ENCODE assay signal across 6 cellular contexts in the genomic region with DNA sequence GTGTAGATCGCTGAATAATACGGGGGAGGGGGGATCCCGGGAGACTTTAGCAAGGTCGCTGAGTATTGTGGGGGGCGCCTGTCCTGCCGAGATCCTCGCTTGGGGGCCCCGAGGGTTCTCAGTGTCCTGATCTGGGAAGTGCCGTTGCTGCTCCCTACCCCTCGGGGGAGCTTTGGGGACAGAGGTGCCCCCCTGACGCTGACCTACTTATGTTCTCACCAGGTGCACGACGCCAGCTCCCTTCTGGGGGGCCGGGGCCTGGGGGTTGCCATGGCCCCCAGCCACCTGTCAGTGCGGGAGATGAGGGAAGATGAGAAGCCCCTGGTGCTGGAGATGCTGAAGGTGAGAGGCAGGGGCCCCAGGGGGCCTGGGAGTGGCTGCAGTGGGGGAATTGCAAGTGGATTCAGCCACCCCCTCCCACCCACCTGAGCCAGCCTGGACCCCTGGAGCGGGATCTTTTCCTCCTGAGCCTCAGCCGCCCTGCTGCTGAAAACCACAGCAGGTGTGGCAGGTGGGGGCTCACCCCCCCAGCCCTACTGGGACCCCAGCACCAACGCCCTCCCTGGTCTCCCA. TPM values are rescaled to one million over a fixed set of nuclear protein-coding genes. Genes with fewer than 3 reads are reported as not detected.
A peak's percentile ranks its signal among the peaks of the same experiment; 100 is the strongest.
DNase-seq lines count a peak whose midpoint lies in the region; ATAC-seq, FAIRE-seq and TF ChIP-seq lines count a peak whose summit lies in the region.

No MANE protein-coding gene starts in this region.

- H3K27me3 ChIP-seq in K562 (ENCODE audit: control insufficient read depth in 2 of 2, insufficient read depth in 2 of 2, low read length in 2 of 2), result no peaks in the 10 kb centered on the region
- no peaks in the 10 kb centered on the region for H3K27me3 ChIP-seq in neural progenitor cell

- 20% methylated on average over 11 of the region's 18 CpGs for WGBS in K562 (ENCODE audit: insufficient coverage, low coverage, missing lambda C conversion rate)

- no peaks in the 10 kb centered on the region for H3K9me1 ChIP-seq in K562 (ENCODE audit: control insufficient read depth, insufficient read depth, low read length)

- peak overlapping the region; percentile 82 to 98 for H3K9ac ChIP-seq in K562 (ENCODE audit: insufficient read depth in 1 of 2, low read depth in 2 of 2, low read length in 2 of 2)
- peak overlapping the region; percentile 56 for H3K9ac ChIP-seq in neural progenitor cell

- H3K27ac ChIP-seq in K562 (ENCODE audit: extremely low read depth, low read depth, low read length) (peak overlapping the region; percentile 83), neural progenitor cell (no peak overlapping the region)

- 0 out of 6 replicates have a peak, but pooled peaks of 1 of the 3 experiments have one; percentile 3 for TF ChIP-seq CTCF in K562 (IDR thresholded peaks at IDR 0.05 in 2 of 3, conservative IDR thresholded peaks at IDR 0.05 in 1 of 3; ENCODE audit: insufficient read depth in 2 of 3, low read depth in 1 of 3, low read length in 3 of 3)
- TF ChIP-seq CTCF in neural progenitor cell (IDR thresholded peaks at IDR 0.05), result no peak

- peaks cover 23% of the 10 kb centered on the region for H3K4me1 Mint-ChIP-seq in neural progenitor cell

- DNase-seq in HT-29 (ENCODE audit: low spot score) (peak; percentile 0), K562 (ENCODE audit: extremely low read depth in 1 of 4, low spot score in 3 of 4) (peak in 1 of 4 experiments; percentile 39), neural progenitor cell (ENCODE audit: low spot score) (no peak), DMS 273 (lab: John Stamatoyannopoulos, UW; ENCODE audit: unreplicated experiment) (no peak), GM12892 (ENCODE audit: insufficient read length) (no peak), T-helper 9 cell (no peak)

- peak overlapping the region; percentile 85 for H3K27ac Mint-ChIP-seq in neural progenitor cell

- no peak for TF ChIP-seq EP300 in K562 (IDR thresholded peaks at IDR 0.05; ENCODE audit: low read length)

- H3K27me3 Mint-ChIP-seq in neural progenitor cell (ENCODE audit: insufficient read depth, low read depth), result peaks cover 5% of the 10 kb centered on the region

- intact Hi-C loops in K562 (cut with micrococcal nuclease), result no loop called here

- H2AFZ ChIP-seq in K562 (ENCODE audit: low read depth, low read length) (peak overlapping the region; percentile 81), neural progenitor cell (replicated peaks) (no peak overlapping the region)

- H3F3A ChIP-seq in neural progenitor cell (ENCODE audit: low read depth), result peaks cover 25% of the 10 kb centered on the region

- no peaks in the 10 kb centered on the region for H3K9me3 Mint-ChIP-seq in neural progenitor cell

- BruUV-seq in K562 (replicated peaks; lab: Mats Ljungman, UMichigan), result TSS peak; percentile 76

- peaks cover 1% of the 10 kb centered on the region for H3K36me3 Mint-ChIP-seq in neural progenitor cell

- peaks cover 31% of the 10 kb centered on the region; the same call in 2 of the 3 replicates for H3K36me3 ChIP-seq in K562 (ENCODE audit: control insufficient read depth, insufficient read depth, low read length)
- no peaks in the 10 kb centered on the region for H3K36me3 ChIP-seq in neural progenitor cell

- peaks cover 25 to 73% of the 10 kb centered on the region in 2 experiments for H3K4me1 ChIP-seq in K562 (replicated peaks in 1 of 2; ENCODE audit: control insufficient read depth in 2 of 2, insufficient read depth in 2 of 2, low read length in 2 of 2)
- peaks cover 44% of the 10 kb centered on the region for H3K4me1 ChIP-seq in neural progenitor cell

- TF ChIP-seq POLR2A in K562 (conservative IDR thresholded peaks at IDR 0.05), result peak; percentile 4
- no peak for TF ChIP-seq POLR2A in GM12892 (IDR thresholded peaks at IDR 0.05; ENCODE audit: low read depth, low read length)

- FAIRE-seq in K562 (lab: Jason Lieb, UNC) (no peak), GM12892 (lab: Jason Lieb, UNC) (no peak)

- no peak for TF ChIP-seq RAD21 in K562 (CRISPR knock-in tag; conservative IDR thresholded peaks at IDR 0.05 in 1 of 2, IDR thresholded peaks at IDR 0.05 in 1 of 2)

- H4K20me1 ChIP-seq in K562 (replicated peaks; ENCODE audit: control insufficient read depth, insufficient read depth, low read length) (no peaks in the 10 kb centered on the region), neural progenitor cell (ENCODE audit: low read depth) (peaks cover 25% of the 10 kb centered on the region)

- H3K4me3 ChIP-seq in K562 (peak overlapping the region; percentile 80), neural progenitor cell (peak overlapping the region; percentile 63)

- H3K4me2 ChIP-seq in K562 (ENCODE audit: insufficient read depth, low read length) (peak overlapping the region; percentile 87), neural progenitor cell (peak overlapping the region; percentile 95)

- H3K9me3 ChIP-seq in K562 (replicated peaks; ENCODE audit: control insufficient read depth, insufficient read depth, low read depth, low read length), result no peaks in the 10 kb centered on the region
- no peaks in the 10 kb centered on the region for H3K9me3 ChIP-seq in neural progenitor cell (ENCODE audit: low read depth)

- POLR2A ChIA-PET in K562 (lab: Yijun Ruan, JAX), result interaction anchor here (0.7 to 3.6 kb wide), 8 partner anchors 8 to 370 kb away, joined by 3 to 30 read pairs (median 6); a partner anchor contains a TSS

- peak; percentile 22 for ATAC-seq in K562

- CTCF ChIA-PET in K562 (lab: Yijun Ruan, JAX; ENCODE audit: low intra/inter-chr PET ratio), result no interaction called here

- H3K4me3 Mint-ChIP-seq in neural progenitor cell, result peak overlapping the region; percentile 85

- H3K79me2 ChIP-seq in K562 (ENCODE audit: control insufficient read depth, insufficient read depth, low read length), result peaks cover 12% of the 10 kb centered on the region; the same call in 2 of the 3 replicates
- peaks cover 14% of the 10 kb centered on the region for H3K79me2 ChIP-seq in neural progenitor cell (ENCODE audit: low read depth)

- in situ Hi-C loops in K562 (cut with MboI), result no loop called here

RNA-seq across cellular contexts. Expression of a gene that starts 0.5 kb away (rescaled TPM):
- total RNA-seq in HT-29 (2014; rRNA removed; shearing (Covaris generic)), result 28.9 and 34.9 TPM in 2 replicates
- 27.4 and 88.5 TPM in 2 replicates for total RNA-seq in K562 (2011; cell fraction: chromatin; rRNA removed; ENCODE audit: low replicate concordance)
- 74.0 and 77.5 TPM in 2 replicates for total RNA-seq in K562 (2011; cell fraction: nucleolus; rRNA removed)
- 51.5 and 61.8 TPM in 2 replicates for total RNA-seq in K562 (2011; cell fraction: nucleoplasm; rRNA removed)
- total RNA-seq in K562 (2014; rRNA removed) (43.8 and 46.5 TPM in 2 replicates), K562 (2014; rRNA removed; fragmentation: Illumina TruSeq; extraction: Trizol) (14.4 and 21.6 TPM in 2 replicates), K562 (2015; rRNA removed; fragmentation: Illumina TruSeq; extraction: Trizol) (25.3 and 25.7 TPM in 2 replicates), K562 (2021) (70.6 and 77.0 TPM in 2 replicates), neural progenitor cell (ENCODE audit: low replicate concordance) (16.2 and 49.2 TPM in 2 replicates)
- polyA plus RNA-seq in K562 (2011; rRNA removed) (30.3 and 44.3 TPM in 2 replicates), K562 (2014; fragmentation: Illumina TruSeq; extraction: Trizol) (26.7 and 33.2 TPM in 2 replicates), K562 (2014; fragmentation: Nextera tagmentation; extraction: Ambion mirVana) (1 to 10 TPM; 2.4 to 4.6 TPM), K562 (2014; rRNA removed) (61.7 and 62.8 TPM in 2 replicates)
- polyA plus RNA-seq in K562 (2011; cell fraction: cytosol; rRNA removed), result 45.6 and 55.9 TPM in 2 replicates
- 148 and 191 TPM in 2 replicates for polyA plus RNA-seq in K562 (2011; cell fraction: nucleus; rRNA removed)
- polyA plus RNA-seq in K562 (2012), result 56.6 and 78.2 TPM in 2 replicates
- polyA minus RNA-seq in K562 (2011; rRNA and poly(A)+ RNA removed), result 4.2 and 4.8 TPM in 2 replicates
- polyA minus RNA-seq in K562 (2011; cell fraction: cytosol; rRNA and poly(A)+ RNA removed), result 11.3 and 12.9 TPM in 2 replicates
- polyA minus RNA-seq in K562 (2011; cell fraction: nucleus; rRNA and poly(A)+ RNA removed), result 12.3 and 16.9 TPM in 2 replicates
- 12.0 TPM for polyA plus RNA-seq in GM12892 (2012; ENCODE audit: missing spikeins)

RNA-seq across cellular contexts. Expression of a gene that starts 2.7 kb away (rescaled TPM):
- 0.18 TPM in 1 of 2 replicates, not detected in the other for total RNA-seq in HT-29 (2014; rRNA removed; shearing (Covaris generic))
- total RNA-seq in K562 (2011; cell fraction: chromatin; rRNA removed; ENCODE audit: low replicate concordance), result 2.5 and 3.9 TPM in 2 replicates
- 2.4 and 3.2 TPM in 2 replicates for total RNA-seq in K562 (2011; cell fraction: nucleolus; rRNA removed)
- 1.5 and 4.6 TPM in 2 replicates for total RNA-seq in K562 (2011; cell fraction: nucleoplasm; rRNA removed)
- total RNA-seq in K562 (2014; rRNA removed) (0.14 and 0.20 TPM in 2 replicates), K562 (2014; rRNA removed; fragmentation: Illumina TruSeq; extraction: Trizol) (0.03 and 0.04 TPM in 2 replicates), K562 (2015; rRNA removed; fragmentation: Illumina TruSeq; extraction: Trizol) (0.15 and 0.18 TPM in 2 replicates), K562 (2021) (0.67 and 0.71 TPM in 2 replicates), neural progenitor cell (ENCODE audit: low replicate concordance) (0.56 TPM in 1 of 2 replicates, not detected in the other)
- polyA plus RNA-seq in K562 (2011; rRNA removed) (0.07 and 0.12 TPM in 2 replicates), K562 (2014; fragmentation: Illumina TruSeq; extraction: Trizol) (0.19 TPM in 2 replicates), K562 (2014; fragmentation: Nextera tagmentation; extraction: Ambion mirVana) (not detected), K562 (2014; rRNA removed) (0.08 and 0.09 TPM in 2 replicates)
- 0.01 and 0.09 TPM in 2 replicates for polyA plus RNA-seq in K562 (2011; cell fraction: cytosol; rRNA removed)
- polyA plus RNA-seq in K562 (2011; cell fraction: nucleus; rRNA removed), result 0.63 and 1.4 TPM in 2 replicates
- polyA plus RNA-seq in K562 (2012), result 0.61 and 1.6 TPM in 2 replicates
- 0.09 and 0.14 TPM in 2 replicates for polyA minus RNA-seq in K562 (2011; rRNA and poly(A)+ RNA removed)
- 3.6 TPM in 1 of 2 replicates, not detected in the other for polyA minus RNA-seq in K562 (2011; cell fraction: cytosol; rRNA and poly(A)+ RNA removed)
- polyA minus RNA-seq in K562 (2011; cell fraction: nucleus; rRNA and poly(A)+ RNA removed), result 0.94 and 1.00 TPM in 2 replicates
- polyA plus RNA-seq in GM12892 (2012; ENCODE audit: missing spikeins), result 0.08 TPM

RNA-seq across cellular contexts. Expression of a gene that starts 9.1 kb away (rescaled TPM):
- 29.9 TPM in 2 replicates for total RNA-seq in HT-29 (2014; rRNA removed; shearing (Covaris generic))
- total RNA-seq in K562 (2011; cell fraction: chromatin; rRNA removed; ENCODE audit: low replicate concordance), result 2.3 and 4.5 TPM in 2 replicates
- total RNA-seq in K562 (2011; cell fraction: nucleolus; rRNA removed), result 5.5 and 6.2 TPM in 2 replicates
- total RNA-seq in K562 (2011; cell fraction: nucleoplasm; rRNA removed), result 2.3 and 2.4 TPM in 2 replicates
- total RNA-seq in K562 (2014; rRNA removed), result 3.7 and 5.7 TPM in 2 replicates
- total RNA-seq in K562 (2014; rRNA removed; fragmentation: Illumina TruSeq; extraction: Trizol), result not detected in 2 replicates
- total RNA-seq in K562 (2015; rRNA removed; fragmentation: Illumina TruSeq; extraction: Trizol), result 0.76 and 1.5 TPM in 2 replicates
- total RNA-seq in K562 (2021), result 12.9 and 13.6 TPM in 2 replicates
- polyA plus RNA-seq in K562 (2011; rRNA removed), result 0.18 and 0.37 TPM in 2 replicates
- polyA plus RNA-seq in K562 (2011; cell fraction: cytosol; rRNA removed), result 0.28 and 1.3 TPM in 2 replicates
- polyA plus RNA-seq in K562 (2011; cell fraction: nucleus; rRNA removed), result 1.6 and 3.0 TPM in 2 replicates
- polyA plus RNA-seq in K562 (2012), result 6.5 and 9.2 TPM in 2 replicates
- 0.13 and 1.1 TPM in 2 replicates for polyA plus RNA-seq in K562 (2014; fragmentation: Illumina TruSeq; extraction: Trizol)
- not detected for polyA plus RNA-seq in K562 (2014; fragmentation: Nextera tagmentation; extraction: Ambion mirVana)
- polyA plus RNA-seq in K562 (2014; rRNA removed), result 3.7 and 6.4 TPM in 2 replicates
- 0.18 and 0.21 TPM in 2 replicates for polyA minus RNA-seq in K562 (2011; rRNA and poly(A)+ RNA removed)
- polyA minus RNA-seq in K562 (2011; cell fraction: cytosol; rRNA and poly(A)+ RNA removed), result 3.8 and 5.5 TPM in 2 replicates
- 1.9 and 2.0 TPM in 2 replicates for polyA minus RNA-seq in K562 (2011; cell fraction: nucleus; rRNA and poly(A)+ RNA removed)
- 5.0 TPM in 1 of 2 replicates, not detected in the other for total RNA-seq in neural progenitor cell (ENCODE audit: low replicate concordance)
- polyA plus RNA-seq in GM12892 (2012; ENCODE audit: missing spikeins), result 0.13 TPM

RNA-seq across cellular contexts. Expression of a gene that starts 21.0 kb away (rescaled TPM):
- total RNA-seq in HT-29 (2014; rRNA removed; shearing (Covaris generic)), result 0.41 and 0.83 TPM in 2 replicates
- not detected in 2 replicates for total RNA-seq in K562 (2011; cell fraction: chromatin; rRNA removed; ENCODE audit: low replicate concordance)
- not detected in 2 replicates for total RNA-seq in K562 (2011; cell fraction: nucleolus; rRNA removed)
- not detected in 2 replicates for total RNA-seq in K562 (2011; cell fraction: nucleoplasm; rRNA removed)
- total RNA-seq in K562 (2014; rRNA removed) (not detected in 2 replicates), K562 (2014; rRNA removed; fragmentation: Illumina TruSeq; extraction: Trizol) (not detected in 2 replicates), K562 (2015; rRNA removed; fragmentation: Illumina TruSeq; extraction: Trizol) (not detected in 2 replicates), K562 (2021) (not detected in 2 replicates), neural progenitor cell (ENCODE audit: low replicate concordance) (not detected in 2 replicates)
- polyA plus RNA-seq in K562 (2011; rRNA removed) (not detected in 2 replicates), K562 (2014; fragmentation: Illumina TruSeq; extraction: Trizol) (not detected in 2 replicates), K562 (2014; fragmentation: Nextera tagmentation; extraction: Ambion mirVana) (not detected), K562 (2014; rRNA removed) (not detected in 2 replicates)
- polyA plus RNA-seq in K562 (2011; cell fraction: cytosol; rRNA removed), result not detected in 2 replicates
- not detected in 2 replicates for polyA plus RNA-seq in K562 (2011; cell fraction: nucleus; rRNA removed)
- not detected in 2 replicates for polyA plus RNA-seq in K562 (2012)
- polyA minus RNA-seq in K562 (2011; rRNA and poly(A)+ RNA removed), result not detected in 2 replicates
- polyA minus RNA-seq in K562 (2011; cell fraction: cytosol; rRNA and poly(A)+ RNA removed), result not detected in 2 replicates
- polyA minus RNA-seq in K562 (2011; cell fraction: nucleus; rRNA and poly(A)+ RNA removed), result not detected in 2 replicates
- polyA plus RNA-seq in GM12892 (2012; ENCODE audit: missing spikeins), result not detected

RNA-seq across cellular contexts. Expression of a gene that starts 24.1 kb away (rescaled TPM):
- total RNA-seq in HT-29 (2014; rRNA removed; shearing (Covaris generic)), result 323 and 339 TPM in 2 replicates
- 20.9 and 73.4 TPM in 2 replicates for total RNA-seq in K562 (2011; cell fraction: chromatin; rRNA removed; ENCODE audit: low replicate concordance)
- 94.4 and 96.2 TPM in 2 replicates for total RNA-seq in K562 (2011; cell fraction: nucleolus; rRNA removed)
- total RNA-seq in K562 (2011; cell fraction: nucleoplasm; rRNA removed), result 62.6 and 89.3 TPM in 2 replicates
- total RNA-seq in K562 (2014; rRNA removed) (229 and 491 TPM in 2 replicates), K562 (2014; rRNA removed; fragmentation: Illumina TruSeq; extraction: Trizol) (16.7 and 26.3 TPM in 2 replicates), K562 (2015; rRNA removed; fragmentation: Illumina TruSeq; extraction: Trizol) (99.3 and 105 TPM in 2 replicates), K562 (2021) (135 and 150 TPM in 2 replicates), neural progenitor cell (ENCODE audit: low replicate concordance) (14.8 and 34.4 TPM in 2 replicates)
- polyA plus RNA-seq in K562 (2011; rRNA removed) (58.3 and 94.6 TPM in 2 replicates), K562 (2014; fragmentation: Illumina TruSeq; extraction: Trizol) (52.8 and 117 TPM in 2 replicates), K562 (2014; fragmentation: Nextera tagmentation; extraction: Ambion mirVana) (1 to 10 TPM; 1.2 to 6.2 TPM), K562 (2014; rRNA removed) (172 and 196 TPM in 2 replicates)
- polyA plus RNA-seq in K562 (2011; cell fraction: cytosol; rRNA removed), result 109 and 317 TPM in 2 replicates
- 145 and 201 TPM in 2 replicates for polyA plus RNA-seq in K562 (2011; cell fraction: nucleus; rRNA removed)
- 123 and 126 TPM in 2 replicates for polyA plus RNA-seq in K562 (2012)
- 13.9 and 17.6 TPM in 2 replicates for polyA minus RNA-seq in K562 (2011; rRNA and poly(A)+ RNA removed)
- 48.0 and 65.9 TPM in 2 replicates for polyA minus RNA-seq in K562 (2011; cell fraction: cytosol; rRNA and poly(A)+ RNA removed)
- polyA minus RNA-seq in K562 (2011; cell fraction: nucleus; rRNA and poly(A)+ RNA removed), result 45.9 and 53.4 TPM in 2 replicates
- polyA plus RNA-seq in GM12892 (2012; ENCODE audit: missing spikeins), result 22.7 TPM
